9 cellular contexts compared by ENCODE assay signal in genomic region chrX:64204701-64205440, GRCh38. TPM values are rescaled to one million over a fixed set of nuclear protein-coding genes. Genes with fewer than 3 reads are reported as not detected.
DNase-seq lines count a peak whose midpoint lies in the region; ATAC-seq and TF ChIP-seq lines count a peak whose summit lies in the region.
"Had no signal": no experiment of that assay in that cellular context is flagged by ENCODE, and none has a peak within 500 bp of the region (broad histone marks: within the 10 kb centered on the region; RNA-seq: fewer than 3 reads in every experiment).

No MANE protein-coding gene starts in this region.

- CTCF ChIA-PET in HEK293T (lab: Yijun Ruan, JAX) = no interaction called here

- no peak for TF ChIP-seq EP300 in ovary (IDR thresholded peaks at IDR 0.05)

- H3K27me3 ChIP-seq in ovary = no peaks in the 10 kb centered on the region

- DNase-seq in NCI-H1436 (lab: John Stamatoyannopoulos, UW) (peak; percentile 66), NCI-H1436 treated with DMSO at 0.1 percent for 48 hours (lab: John Stamatoyannopoulos, UW) (no peak), HEK293T (ENCODE audit: extremely low spot score) (peak; percentile 35), NCI-H2171 treated with DMSO at 0.1 percent for 48 hours (lab: John Stamatoyannopoulos, UW) (peak; percentile 25), Right ventricle myocardium superior (peak; percentile 51), ovary (peak; percentile 41 to 70 (median 62)), HuH-7 (ENCODE audit: low spot score) (no peak)
- DNase-seq in activated naive CD4-positive, alpha-beta T cell treated with anti-CD3 and anti-CD28 coated beads, Interleukin-2, amount 50 U/mL, for 72 hours (ENCODE audit: low spot score in 2 of 2) = peak; percentile 9 to 56

- no peaks in the 10 kb centered on the region for H3K9me3 ChIP-seq in ovary

- peaks cover 4% of the 10 kb centered on the region for H3K4me1 ChIP-seq in ovary (ENCODE audit: insufficient read depth)

- H3K36me3 Mint-ChIP-seq in activated naive CD4-positive, alpha-beta T cell treated with anti-CD3 and anti-CD28 coated beads, Interleukin-2, amount 50 U/mL, for 72 hours = no peaks in the 10 kb centered on the region

- TF ChIP-seq POLR2A in ovary (IDR thresholded peaks at IDR 0.05) = no peak

- H3K27ac ChIP-seq in ovary = peak overlapping the region; percentile 81 to 89

- POLR2A ChIA-PET in HEK293T (lab: Yijun Ruan, JAX) = interaction anchor here (1.0 to 1.1 kb wide), 3 partner anchors 8 to 18 kb away, joined by 3 read pairs; no protein-coding TSS in a partner anchor

- H3K27ac Mint-ChIP-seq in activated naive CD4-positive, alpha-beta T cell treated with anti-CD3 and anti-CD28 coated beads, Interleukin-2, amount 50 U/mL, for 72 hours = peak overlapping the region in 1 of 2 donors; percentile 65

- no peak for TF ChIP-seq CTCF in ovary (IDR thresholded peaks at IDR 0.05)

- intact Hi-C loops in Right ventricle myocardium superior (cut with DNase I) = loop anchor here (10.0 kb wide), 1 partner anchor 110 kb away; no protein-coding TSS in a partner anchor
- intact Hi-C loops in ovary (cut with DNase I) = no loop called here

- H3K4me3 ChIP-seq in ovary = peak overlapping the region; percentile 72

- no peaks in the 10 kb centered on the region for H3K9me3 Mint-ChIP-seq in activated naive CD4-positive, alpha-beta T cell treated with anti-CD3 and anti-CD28 coated beads, Interleukin-2, amount 50 U/mL, for 72 hours

- ATAC-seq in activated naive CD4-positive, alpha-beta T cell treated with anti-CD3 and anti-CD28 coated beads, Interleukin-2, amount 50 U/mL, for 72 hours = peak; percentile 4 to 11
- peak; percentile 30 for ATAC-seq in Right ventricle myocardium superior (ENCODE audit: poor library complexity)

- H3K36me3 ChIP-seq in ovary = no peaks in the 10 kb centered on the region

- 26 to 36% (median 32%) methylated on average over 39 to 46 of the region's 46 CpGs for WGBS in ovary, 3 donors

TF ChIP-seq in HEK293T, 16 proteins besides CTCF, POLR2A, EP300 and RAD21:
- TF ChIP-seq FOXA1 (IDR thresholded peaks at IDR 0.05) (no peak), L3MBTL2 (conservative IDR thresholded peaks at IDR 0.05) (peak; percentile 43; the same call in 1 of the 2 replicates), BHLHE40 (IDR thresholded peaks at IDR 0.05; ENCODE audit: borderline replicate concordance) (no peak)

RNA-seq across cellular contexts. Expression of gene AMER1, which starts 0.6 kb away (rescaled TPM):
- total RNA-seq in activated naive CD4-positive, alpha-beta T cell treated with anti-CD3 and anti-CD28 coated beads, Interleukin-2, amount 50 U/mL, for 72 hours = 1 to 10 TPM; 2.8 to 3.3 TPM
- total RNA-seq in Right ventricle myocardium superior = 4.4 TPM
- 10 to 100 TPM in 6 of 7 donors, 1 to 10 TPM in 1; 8.2 to 25.9 (median 17.8) TPM for total RNA-seq in ovary
- 1 to 10 TPM; 5.5 to 8.2 TPM for polyA plus RNA-seq in ovary

RNA-seq across cellular contexts. Expression of gene ASB12, which starts 25.5 kb away (rescaled TPM):
- total RNA-seq in activated naive CD4-positive, alpha-beta T cell treated with anti-CD3 and anti-CD28 coated beads, Interleukin-2, amount 50 U/mL, for 72 hours = not detected
- 2.7 TPM for total RNA-seq in Right ventricle myocardium superior
- 1 to 10 TPM in 2 of 7 donors, under 1 TPM in 5; 0.24 to 1.2 (median 0.60) TPM for total RNA-seq in ovary
- polyA plus RNA-seq in ovary = under 1 TPM; 0.46 to 0.62 TPM
- total RNA-seq: renal cortical epithelial cell had no signal

Comparison
In these comparisons a context has a peak if more than half of its experiments do, and no peak if none do; other contexts are left out.
1. DNase-seq: peak in NCI-H1436 (single experiment), HEK293T (single experiment), NCI-H2171 treated with DMSO at 0.1 percent for 48 hours (single experiment), activated naive CD4-positive, alpha-beta T cell treated with anti-CD3 and anti-CD28 coated beads, Interleukin-2, amount 50 U/mL, for 72 hours (2 of 2), Right ventricle myocardium superior (single experiment) and ovary (5 of 5); none in NCI-H1436 treated with DMSO at 0.1 percent for 48 hours (single experiment) and HuH-7 (single experiment).